ENCODE assay signal across 8 cellular contexts in genomic region chr2:206086683-206087350, GRCh38. TPM values are rescaled to one million over a fixed set of nuclear protein-coding genes. Genes with fewer than 3 reads are reported as not detected.
DNase-seq lines count a peak whose midpoint lies in the region; ATAC-seq and TF ChIP-seq lines count a peak whose summit lies in the region.

No MANE protein-coding gene starts in this region.

- peaks cover 14% of the 10 kb centered on the region; the same call in 1 of the 2 replicates for H4K20me1 ChIP-seq in BLaER1

- no peaks in the 10 kb centered on the region for H3K27me3 Mint-ChIP-seq in WTC11 (ENCODE audit: low read depth)

- peak overlapping the region; percentile 92 for H3K27ac Mint-ChIP-seq in WTC11

- TF ChIP-seq CTCF in WTC11 (IDR thresholded peaks at IDR 0.05) = no peak
- no peak for TF ChIP-seq CTCF in foreskin keratinocyte (conservative IDR thresholded peaks at IDR 0.05)
- no peak for TF ChIP-seq CTCF in retinal pigment epithelial cell (conservative IDR thresholded peaks at IDR 0.05; ENCODE audit: low read depth, low read length)

- H3K4me1 ChIP-seq in BLaER1 = peaks cover 35% of the 10 kb centered on the region
- peaks cover 7% of the 10 kb centered on the region for H3K4me1 ChIP-seq in HUES6 (ENCODE audit: control insufficient read depth, insufficient read depth, low read length)
- H3K4me1 ChIP-seq in foreskin keratinocyte = peaks cover 9% of the 10 kb centered on the region

- no peaks in the 10 kb centered on the region for H3K9me3 ChIP-seq in BLaER1
- 0 out of 2 replicates have a peak, but pooled peaks cover 2% of the 10 kb centered on the region for H3K9me3 ChIP-seq in HUES6 (ENCODE audit: control insufficient read depth, insufficient read depth, low read depth, low read length)

- H3K27ac ChIP-seq in BLaER1 (peak overlapping the region; percentile 100), HUES6 (ENCODE audit: low read depth, low read length) (peak overlapping the region; percentile 47; the same call in 1 of the 2 replicates), foreskin keratinocyte (peak overlapping the region; percentile 92)

- ATAC-seq in WTC11 (no peak), foreskin keratinocyte (no peak), HG03342 (IDR thresholded peaks at IDR 0.05; ENCODE audit: unreplicated experiment) (no peak), HG03135 (IDR thresholded peaks at IDR 0.05; ENCODE audit: unreplicated experiment) (no peak)

- CTCF ChIA-PET in WTC11 (lab: Charles Lee) = interaction anchor here (0.6 to 1.7 kb wide), 6 partner anchors 13 to 1964 kb away, joined by 3 to 8 read pairs (median 4); no protein-coding TSS in a partner anchor

- peaks cover 19% of the 10 kb centered on the region for H3K4me1 Mint-ChIP-seq in WTC11

- peak overlapping the region; percentile 100 for H3K9ac ChIP-seq in BLaER1
- H3K9ac ChIP-seq in HUES6 (ENCODE audit: low read length) = peak overlapping the region; percentile 3

- POLR2A ChIA-PET in WTC11 (lab: Charles Lee) = interaction anchor here (0.6 kb wide), 1 partner anchor 97 kb away, joined by 3 read pairs; no protein-coding TSS in a partner anchor

- peak overlapping the region; percentile 89 for H3K4me2 ChIP-seq in BLaER1

- no peaks in the 10 kb centered on the region for H3K27me3 ChIP-seq in BLaER1
- H3K27me3 ChIP-seq in HUES6 (ENCODE audit: control insufficient read depth, insufficient read depth, low read length) = no peaks in the 10 kb centered on the region
- H3K27me3 ChIP-seq in foreskin keratinocyte = no peaks in the 10 kb centered on the region

- H3K36me3 Mint-ChIP-seq in WTC11 = peaks cover 25% of the 10 kb centered on the region

- H3K4me3 Mint-ChIP-seq in WTC11 = peak overlapping the region; percentile 98

- no peaks in the 10 kb centered on the region for H3K9me3 Mint-ChIP-seq in WTC11

- DNase-seq in WTC11 (ENCODE audit: low spot score) (no peak), foreskin keratinocyte (no peak), retinal pigment epithelial cell (ENCODE audit: low read depth) (no peak)
- DNase-seq in activated CD4-positive, CD25-positive, alpha-beta regulatory T cell (lab: John Stamatoyannopoulos, UW) = no peak

- H3K4me3 ChIP-seq in BLaER1 (peak overlapping the region; percentile 80), HUES6 (ENCODE audit: low read depth, low read length) (peak overlapping the region; percentile 84), retinal pigment epithelial cell (ENCODE audit: low read length) (peak overlapping the region; percentile 92)

- H3K36me3 ChIP-seq in BLaER1 (peaks cover 9% of the 10 kb centered on the region), HUES6 (ENCODE audit: control insufficient read depth, insufficient read depth, low read length) (peaks cover 10% of the 10 kb centered on the region; the same call in 1 of the 2 replicates)

TF ChIP-seq in WTC11, 78 proteins besides CTCF, POLR2A, EP300 and RAD21:
- no peak for TF ChIP-seq IRF2 (CRISPR knock-in tag; IDR thresholded peaks at IDR 0.05; ENCODE audit: borderline replicate concordance, low read depth)

RNA-seq across cellular contexts. Expression of gene INO80D, which starts 0.8 kb away (rescaled TPM):
- 30.9 to 34.1 TPM (median 33.2 TPM) in 3 replicates for total RNA-seq in WTC11 (2021)
- total RNA-seq in foreskin keratinocyte = 9.4 and 10.2 TPM in 2 replicates
- polyA plus RNA-seq in foreskin keratinocyte = 0.79 and 0.82 TPM in 2 replicates

Comparison
In these comparisons a context has a peak if more than half of its experiments do, and no peak if none do; other contexts are left out.
1. H3K27ac ChIP-seq: peak in every context shown above with its lines; median percentile 100 in BLaER1; 92 in foreskin keratinocyte; 47 in HUES6.